In genomic region chr11:128422576-128423370, GRCh38 we compare ENCODE assay signal across 8 cellular contexts.
A peak's percentile ranks its signal among the peaks of the same experiment; 100 is the strongest.
DNase-seq lines count a peak whose midpoint lies in the region; ATAC-seq, FAIRE-seq and TF ChIP-seq lines count a peak whose summit lies in the region.

No MANE protein-coding gene starts in this region.

- no peak overlapping the region for H3K9ac ChIP-seq in BLaER1 treated with 17β-estradiol and CSF1 and Interleukin-3, amounts not matched to agents 10 nM and 100 nM

- H3K36me3 ChIP-seq in BLaER1 treated with 17β-estradiol and CSF1 and Interleukin-3, amounts not matched to agents 10 nM and 100 nM, result no peaks in the 10 kb centered on the region

- DNase-seq in NCI-H128 (lab: John Stamatoyannopoulos, UW; ENCODE audit: unreplicated experiment), result peak; percentile 20
- DNase-seq in activated CD8-positive, alpha-beta memory T cell treated with anti-CD3 and anti-CD28 coated beads for 1 hour (ENCODE audit: extremely low read depth in 1 of 2, low read depth in 1 of 2), result peak; percentile 77 to 86
- DNase-seq in stimulated activated CD8-positive, alpha-beta memory T cell treated with anti-CD3 and anti-CD28 coated beads, Interleukin-4, amount 100 ng/mL, for 48 hours, result peak; percentile 94
- no peak for DNase-seq in A172 (ENCODE audit: low spot score)
- DNase-seq in omental fat pad (ENCODE audit: low spot score), result no peak
- no peak for DNase-seq in NCI-H446 (lab: John Stamatoyannopoulos, UW)

- H3K4me1 ChIP-seq in BLaER1 treated with 17β-estradiol and CSF1 and Interleukin-3, amounts not matched to agents 10 nM and 100 nM, result peaks cover 17 to 29% (median 23%) of the 10 kb centered on the region in 10 experiments

- no peak overlapping the region for H3K4me3 ChIP-seq in BLaER1 treated with 17β-estradiol and CSF1 and Interleukin-3, amounts not matched to agents 10 nM and 100 nM

- FAIRE-seq in islet of Langerhans (lab: Jason Lieb, UNC), result peak; percentile 94

- TF ChIP-seq CTCF in omental fat pad (IDR thresholded peaks at IDR 0.05), result no peak

- no peak for ATAC-seq in omental fat pad (ENCODE audit: low FRiP score)

- H3K9me3 ChIP-seq in BLaER1 treated with 17β-estradiol and CSF1 and Interleukin-3, amounts not matched to agents 10 nM and 100 nM (replicated peaks in 1 of 11), result no peaks in the 10 kb centered on the region

- H3K27me3 ChIP-seq in BLaER1 treated with 17β-estradiol and CSF1 and Interleukin-3, amounts not matched to agents 10 nM and 100 nM, result no peaks in the 10 kb centered on the region

- H3K4me2 ChIP-seq in BLaER1 treated with 17β-estradiol and CSF1 and Interleukin-3, amounts not matched to agents 10 nM and 100 nM, result peak overlapping the region; percentile 48 to 70 (median 60)

- H4K20me1 ChIP-seq in BLaER1 treated with 17β-estradiol and CSF1 and Interleukin-3, amounts not matched to agents 10 nM and 100 nM, result no peaks in the 10 kb centered on the region

- H3K27ac ChIP-seq in BLaER1 treated with 17β-estradiol and CSF1 and Interleukin-3, amounts not matched to agents 10 nM and 100 nM, result peak overlapping the region in 1 of 11 experiments; percentile 9; a peak in 1 of 22 replicates

Comparison
In these comparisons a context has a peak if more than half of its experiments do, and no peak if none do; other contexts are left out.
1. DNase-seq: peak in NCI-H128 (single experiment), activated CD8-positive, alpha-beta memory T cell treated with anti-CD3 and anti-CD28 coated beads for 1 hour (2 of 2) and stimulated activated CD8-positive, alpha-beta memory T cell treated with anti-CD3 and anti-CD28 coated beads, Interleukin-4, amount 100 ng/mL, for 48 hours (single experiment); none in A172 (single experiment), omental fat pad (single experiment) and NCI-H446 (0 of 2).